Comparison of ENCODE assay signal across 8 cellular contexts in genomic region chr4:153643406-153644016, GRCh38. TPM values are rescaled to one million over a fixed set of nuclear protein-coding genes. Genes with fewer than 3 reads are reported as not detected.
A peak's percentile ranks its signal among the peaks of the same experiment; 100 is the strongest.
DNase-seq lines count a peak whose midpoint lies in the region; ATAC-seq and TF ChIP-seq lines count a peak whose summit lies in the region.

No MANE protein-coding gene starts in this region.

- no peaks in the 10 kb centered on the region for H3K27me3 Mint-ChIP-seq in activated B cell treated with CpG ODN at 0.5 μM for 24 hours

- H3K36me3 Mint-ChIP-seq in activated B cell treated with CpG ODN at 0.5 μM for 24 hours (ENCODE audit: low read depth) = peaks cover 1% of the 10 kb centered on the region

- ATAC-seq in GM19025 (IDR thresholded peaks at IDR 0.05; ENCODE audit: low read depth, unreplicated experiment) (peak; percentile 81), HG03095 (IDR thresholded peaks at IDR 0.05; ENCODE audit: unreplicated experiment) (peak; percentile 82), activated B cell treated with CpG ODN at 0.5 μM for 24 hours (ENCODE audit: low read depth) (peak; percentile 95), upper lobe of right lung (peak; percentile 86)

- peaks cover 2% of the 10 kb centered on the region for H3K9me3 Mint-ChIP-seq in activated B cell treated with CpG ODN at 0.5 μM for 24 hours

- DNase-seq in COLO829 (ENCODE audit: low spot score) = peak; percentile 87
- peak; percentile 30 to 65 for DNase-seq in NCI-H2081 (lab: John Stamatoyannopoulos, UW)
- no peak for DNase-seq in activated B cell treated with CpG ODN at 0.5 μM for 24 hours
- DNase-seq in iris pigment epithelial cell (ENCODE audit: low read depth) = peak; percentile 60
- DNase-seq in upper lobe of right lung = no peak
- DNase-seq in activated CD4-positive, CD25-positive, alpha-beta regulatory T cell (lab: John Stamatoyannopoulos, UW) = no peak

- H3K9me3 ChIP-seq in upper lobe of right lung = no peaks in the 10 kb centered on the region

- no peak overlapping the region for H3K27ac Mint-ChIP-seq in activated B cell treated with CpG ODN at 0.5 μM for 24 hours

- no peak overlapping the region for H3K4me3 ChIP-seq in upper lobe of right lung

- H3K4me1 ChIP-seq in upper lobe of right lung = no peaks in the 10 kb centered on the region

- peaks cover 10% of the 10 kb centered on the region for H3K4me1 Mint-ChIP-seq in activated B cell treated with CpG ODN at 0.5 μM for 24 hours

- no peaks in the 10 kb centered on the region for H3K27me3 ChIP-seq in upper lobe of right lung

- TF ChIP-seq CTCF in activated B cell treated with CpG ODN at 0.5 μM for 24 hours (IDR thresholded peaks at IDR 0.05) (peak; percentile 36), upper lobe of right lung (IDR thresholded peaks at IDR 0.05) (peak; percentile 50)

- H3K4me3 Mint-ChIP-seq in activated B cell treated with CpG ODN at 0.5 μM for 24 hours = no peak overlapping the region

- intact Hi-C loops in activated B cell treated with CpG ODN at 0.5 μM for 24 hours (cut with micrococcal nuclease) = loop anchor here (1.0 to 2.0 kb wide), 8 partner anchors 9 to 793 kb away; partner anchors contain the start of gene MND1
- intact Hi-C loops in upper lobe of right lung (cut with DNase I) = no loop called here

- no peaks in the 10 kb centered on the region for H3K36me3 ChIP-seq in upper lobe of right lung

- CTCF ChIA-PET in activated B cell treated with CpG ODN at 0.5 μM for 24 hours (lab: Charles Lee) = interaction anchor here (0.6 to 2.9 kb wide), 31 partner anchors 8 to 789 kb away, joined by 3 to 36 read pairs (median 3); partner anchors contain the start of gene MND1

- no peak overlapping the region for H3K27ac ChIP-seq in upper lobe of right lung

- POLR2A ChIA-PET in activated B cell treated with CpG ODN at 0.5 μM for 24 hours (lab: Charles Lee) = interaction anchor here (0.6 to 1.5 kb wide), 8 partner anchors 9 to 557 kb away, joined by 3 to 5 read pairs (median 4); partner anchors contain the start of gene TMEM131L

RNA-seq across cellular contexts. Expression of gene TLR2, which starts 40.6 kb away (rescaled TPM):
- total RNA-seq in activated B cell treated with CpG ODN at 0.5 μM for 24 hours = 3.6 and 4.3 TPM in 2 replicates
- 94.0 TPM for total RNA-seq in upper lobe of right lung

Comparison
In these comparisons a context has a peak if more than half of its experiments do, and no peak if none do; other contexts are left out.
1. DNase-seq: peak in COLO829 (single experiment), NCI-H2081 (2 of 2) and iris pigment epithelial cell (single experiment); none in activated B cell treated with CpG ODN at 0.5 μM for 24 hours (single experiment), upper lobe of right lung (single experiment) and activated CD4-positive, CD25-positive, alpha-beta regulatory T cell (0 of 4).
2. RNA of gene TLR2, which starts 40.6 kb away (total RNA-seq): 94.0 TPM in upper lobe of right lung (single experiment); 3.6 to 4.3 TPM in activated B cell treated with CpG ODN at 0.5 μM for 24 hours; every median in the first group is over 10 times any median in the second.
3. Peak in every context shown above with its lines, with median percentiles within 50 percentile points of each other: ATAC-seq.